ENCODE assay signal across 1 cellular context in genomic region chr20:63950701-63951397, GRCh38.
TF ChIP-seq lines count a peak whose summit lies in the region.

No MANE protein-coding gene starts in this region.

TF ChIP-seq in HepG2, 621 proteins besides CTCF, POLR2A, EP300 and RAD21 (continued from another document):
- no peak for TF ChIP-seq MXI1 (IDR thresholded peaks at IDR 0.05; ENCODE audit: borderline replicate concordance, low read depth, low read length)
- no peak for TF ChIP-seq SOX6 (IDR thresholded peaks at IDR 0.05)
- TF ChIP-seq SOX6 (CRISPR knock-in tag; IDR thresholded peaks at IDR 0.05), result no peak
- TF ChIP-seq ZNF550 (CRISPR knock-in tag; IDR thresholded peaks at IDR 0.05; ENCODE audit: borderline replicate concordance), result peak; percentile 67; the same call in 1 of the 2 replicates
- TF ChIP-seq DR1 (CRISPR knock-in tag; IDR thresholded peaks at IDR 0.05), result no peak
- TF ChIP-seq CREBL2 (CRISPR knock-in tag; IDR thresholded peaks at IDR 0.05; ENCODE audit: borderline replicate concordance), result no peak
- no peak for TF ChIP-seq KAT2B (IDR thresholded peaks at IDR 0.05; ENCODE audit: borderline replicate concordance, low read depth, low read length)
- no peak for TF ChIP-seq HES4 (CRISPR knock-in tag; IDR thresholded peaks at IDR 0.05; ENCODE audit: borderline replicate concordance)
